ENCODE assay signal across 26 cellular contexts in the genomic region with DNA sequence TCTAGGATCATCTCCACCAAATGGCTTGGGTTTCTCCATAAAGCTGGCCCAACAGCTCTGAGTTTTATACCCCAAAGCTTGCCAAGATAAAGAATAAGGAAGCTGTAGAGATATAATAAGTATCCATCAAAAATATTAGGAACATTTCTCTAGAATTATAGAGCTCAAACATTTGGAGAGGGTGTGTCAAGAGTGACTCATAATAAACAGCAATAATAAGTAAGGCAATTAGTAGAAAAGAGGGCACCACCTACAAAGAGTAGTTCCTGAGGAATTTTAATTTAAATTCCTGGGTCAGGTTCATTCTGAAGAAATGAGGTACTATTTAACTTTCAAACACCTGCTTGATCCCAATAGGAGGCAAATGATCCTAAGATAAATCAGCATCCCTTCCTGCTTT. TPM values are rescaled to one million over a fixed set of nuclear protein-coding genes. Genes with fewer than 3 reads are reported as not detected.
DNase-seq lines count a peak whose midpoint lies in the region; ATAC-seq, FAIRE-seq and TF ChIP-seq lines count a peak whose summit lies in the region.
"Had no signal": no experiment of that assay in that cellular context is flagged by ENCODE, and none has a peak within 500 bp of the region (broad histone marks: within the 10 kb centered on the region; RNA-seq: fewer than 3 reads in every experiment).

No MANE protein-coding gene starts in this region.

- H2AFZ ChIP-seq in endothelial cell of umbilical vein (ENCODE audit: low read depth, low read length) = no peak overlapping the region
- H2AFZ ChIP-seq in keratinocyte (ENCODE audit: control insufficient read depth, low read length) = no peak overlapping the region

- POLR2A ChIA-PET in endothelial cell of umbilical vein (lab: Charles Lee) = no interaction called here

- ATAC-seq in GM21737 (IDR thresholded peaks at IDR 0.05; ENCODE audit: unreplicated experiment) = no peak
- no peak for ATAC-seq in stimulated activated naive CD8-positive, alpha-beta T cell treated with anti-CD3 and anti-CD28 coated beads, Interleukin-15, Interleukin-2, amounts not matched to agents 100 U/mL and 50 U/mL, for 24 hours
- ATAC-seq: A549 had no signal

- dilution Hi-C loops in endothelial cell of umbilical vein (cut with MboI; ENCODE audit: extremely low pct_ligation_motif_present, low sequenced_read_pairs) (no loop called here), keratinocyte (cut with MboI; ENCODE audit: extremely low pct_ligation_motif_present, low sequenced_read_pairs) (no loop called here)

- H3K4me1 ChIP-seq in endothelial cell of umbilical vein (ENCODE audit: control insufficient read depth, extremely low read depth, insufficient read depth, low read length) (peaks cover 10% of the 10 kb centered on the region), keratinocyte (ENCODE audit: control insufficient read depth, extremely low read depth, insufficient read depth, low read length) (peaks cover 22% of the 10 kb centered on the region)
- H3K4me1 ChIP-seq: A549; BE2C; BLaER1 treated with 17β-estradiol and CSF1 and Interleukin-3, amounts not matched to agents 10 nM and 100 nM; HAP-1 had no signal

- CTCF ChIA-PET in endothelial cell of umbilical vein (lab: Charles Lee) = interaction anchor here (1.2 to 1.7 kb wide), 4 partner anchors 34 to 170 kb away, joined by 3 to 6 read pairs (median 4); no protein-coding TSS in a partner anchor

- H3K4me3 ChIP-seq in endothelial cell of umbilical vein (replicated peaks in 1 of 3; ENCODE audit: insufficient read depth in 1 of 3, low read depth in 1 of 3, low read length in 3 of 3) (no peak overlapping the region), keratinocyte (ENCODE audit: control insufficient read depth in 2 of 3, extremely low read depth in 1 of 3, insufficient read depth in 2 of 3, low read depth in 1 of 3, low read length in 3 of 3) (no peak overlapping the region)
- H3K4me3 ChIP-seq: A549; BLaER1 treated with 17β-estradiol and CSF1 and Interleukin-3, amounts not matched to agents 10 nM and 100 nM; HAP-1 had no signal

- no peaks in the 10 kb centered on the region for H3K79me2 ChIP-seq in endothelial cell of umbilical vein (ENCODE audit: control insufficient read depth, insufficient read depth, low read length)
- peaks cover 8% of the 10 kb centered on the region for H3K79me2 ChIP-seq in keratinocyte (ENCODE audit: control insufficient read depth, insufficient read depth, low read length)

- BruUV-seq in endothelial cell of umbilical vein (replicated peaks; lab: Mats Ljungman, UMichigan) = no TSS peak

- H3K36me3 ChIP-seq in endothelial cell of umbilical vein (ENCODE audit: control insufficient read depth in 2 of 2, extremely low read depth in 1 of 2, insufficient read depth in 2 of 2, low read length in 2 of 2) (no peaks in the 10 kb centered on the region), keratinocyte (ENCODE audit: control insufficient read depth in 2 of 2, extremely low read depth in 1 of 2, insufficient read depth in 2 of 2, low read length in 2 of 2) (no peaks in the 10 kb centered on the region)
- H3K36me3 ChIP-seq: BE2C; BLaER1 treated with 17β-estradiol and CSF1 and Interleukin-3, amounts not matched to agents 10 nM and 100 nM; HAP-1 had no signal

- H4K20me1 ChIP-seq in endothelial cell of umbilical vein (replicated peaks; ENCODE audit: control insufficient read depth, extremely low read depth, insufficient read depth, low read length) (no peaks in the 10 kb centered on the region), keratinocyte (ENCODE audit: control insufficient read depth, extremely low read depth, insufficient read depth, low read length) (no peaks in the 10 kb centered on the region)
- H4K20me1 ChIP-seq: BLaER1 treated with 17β-estradiol and CSF1 and Interleukin-3, amounts not matched to agents 10 nM and 100 nM had no signal

- TF ChIP-seq POLR2A in endothelial cell of umbilical vein (IDR thresholded peaks at IDR 0.05; ENCODE audit: low read depth, low read length) = no peak

- TF ChIP-seq CTCF in endothelial cell of umbilical vein (IDR thresholded peaks at IDR 0.05; ENCODE audit: extremely low read depth in 1 of 2, insufficient read depth in 1 of 2, low read depth in 1 of 2, low read length in 2 of 2) (no peak), keratinocyte (optimal IDR thresholded peaks at IDR 0.05 in 1 of 3, IDR thresholded peaks at IDR 0.05 in 1 of 3, conservative IDR thresholded peaks at IDR 0.05 in 1 of 3; ENCODE audit: extremely low read depth in 1 of 3, insufficient read depth in 2 of 3, low read length in 3 of 3) (no peak)

- H3K27ac ChIP-seq in endothelial cell of umbilical vein (ENCODE audit: insufficient read depth, low read depth, low read length) (no peak overlapping the region), keratinocyte (ENCODE audit: control insufficient read depth, insufficient read depth, low read length) (no peak overlapping the region)
- H3K27ac ChIP-seq: 22Rv1; A549; BLaER1 treated with 17β-estradiol and CSF1 and Interleukin-3, amounts not matched to agents 10 nM and 100 nM had no signal

- DNase-seq in A172 (ENCODE audit: low spot score) (peak; percentile 40), endothelial cell of umbilical vein (ENCODE audit: low read depth, low spot score) (no peak), keratinocyte (ENCODE audit: low read depth, low spot score) (no peak)
- no peak for DNase-seq in activated T-cell treated with anti-CD3 and anti-CD28 coated beads, Interleukin-2, amount 50 U/mL, for 48 hours
- DNase-seq in stimulated activated naive CD8-positive, alpha-beta T cell treated with anti-CD3 and anti-CD28 coated beads, Interleukin-15, Interleukin-2, amounts not matched to agents 100 U/mL and 50 U/mL, for 24 hours = no peak
- DNase-seq: ACHN; AML-193; BE2C; CD4-positive, alpha-beta T cell; CD8-positive, alpha-beta memory T cell; DMS 273 treated with DMSO at 0.1 percent for 48 hours; DMS79 treated with DMSO at 0.1 percent for 48 hours; GF-D8; GOT3; HFFc6 had no signal

- H3K9me3 ChIP-seq in endothelial cell of umbilical vein (replicated peaks; ENCODE audit: control insufficient read depth, insufficient read depth, low read length) = no peaks in the 10 kb centered on the region
- H3K9me3 ChIP-seq in keratinocyte (ENCODE audit: control insufficient read depth, low read depth, low read length) = no peaks in the 10 kb centered on the region
- H3K9me3 ChIP-seq: BE2C, HAP-1 had no signal

- H3K27me3 ChIP-seq in endothelial cell of umbilical vein (ENCODE audit: control insufficient read depth in 2 of 2, insufficient read depth in 2 of 2, low read length in 2 of 2) (no peaks in the 10 kb centered on the region), keratinocyte (ENCODE audit: control insufficient read depth, extremely low read depth, insufficient read depth, low read length) (no peaks in the 10 kb centered on the region)
- H3K27me3 ChIP-seq: BE2C; BLaER1 treated with 17β-estradiol and CSF1 and Interleukin-3, amounts not matched to agents 10 nM and 100 nM had no signal

- intact Hi-C loops in endothelial cell of umbilical vein (cut with micrococcal nuclease) = no loop called here

- FAIRE-seq in endothelial cell of umbilical vein (lab: Jason Lieb, UNC) (no peak), keratinocyte (lab: Jason Lieb, UNC) (no peak)
- FAIRE-seq: A549, D721Med, GM12891, GM18507, H54 had no signal

- H3K9me1 ChIP-seq in endothelial cell of umbilical vein (replicated peaks; ENCODE audit: control insufficient read depth, extremely low read depth, insufficient read depth, low read length) = no peaks in the 10 kb centered on the region
- no peaks in the 10 kb centered on the region for H3K9me1 ChIP-seq in keratinocyte (ENCODE audit: control insufficient read depth, extremely low read depth, insufficient read depth, low read length)

- H3K9ac ChIP-seq in endothelial cell of umbilical vein (replicated peaks; ENCODE audit: extremely low read depth, insufficient read depth, low read length) (no peak overlapping the region), keratinocyte (ENCODE audit: control insufficient read depth, extremely low read depth, insufficient read depth, low read length) (no peak overlapping the region)
- H3K9ac ChIP-seq: BLaER1 treated with 17β-estradiol and CSF1 and Interleukin-3, amounts not matched to agents 10 nM and 100 nM had no signal

- H3K4me2 ChIP-seq in endothelial cell of umbilical vein (ENCODE audit: insufficient read depth, low read length) = no peak overlapping the region
- H3K4me2 ChIP-seq in keratinocyte (ENCODE audit: control insufficient read depth, extremely low read depth, insufficient read depth, low read depth, low read length) = peak overlapping the region; percentile 41
- H3K4me2 ChIP-seq: A549; BLaER1 treated with 17β-estradiol and CSF1 and Interleukin-3, amounts not matched to agents 10 nM and 100 nM had no signal

TF ChIP-seq in endothelial cell of umbilical vein, 7 proteins besides CTCF, POLR2A, EP300 and RAD21:
- TF ChIP-seq JUN (IDR thresholded peaks at IDR 0.05; ENCODE audit: borderline replicate concordance, insufficient read depth, insufficient read length, low read depth) (peak; percentile 4), EZH2 (IDR thresholded peaks at IDR 0.05; ENCODE audit: borderline replicate concordance, low read depth, low read length, severe bottlenecking) (no peak)

RNA-seq across cellular contexts. Expression of gene NCKAP5, which starts 41.4 kb away (rescaled TPM):
- total RNA-seq in A172 (2014; rRNA removed; shearing (Covaris generic)) = 0.07 and 3.7 TPM in 2 replicates
- total RNA-seq in endothelial cell of umbilical vein = 3.0 and 3.3 TPM in 2 replicates
- polyA plus RNA-seq in endothelial cell of umbilical vein = 0.46 and 0.47 TPM in 2 replicates
- polyA plus RNA-seq in endothelial cell of umbilical vein (2011; cell fraction: cytosol; rRNA removed) = 0.30 and 0.38 TPM in 2 replicates
- 1.2 and 1.3 TPM in 2 replicates for polyA plus RNA-seq in endothelial cell of umbilical vein (2011; cell fraction: nucleus; rRNA removed)
- polyA plus RNA-seq in endothelial cell of umbilical vein (2012) = 0.50 and 0.58 TPM in 2 replicates
- polyA minus RNA-seq in endothelial cell of umbilical vein = 1.7 and 2.2 TPM in 2 replicates
- 3.6 TPM for polyA minus RNA-seq in endothelial cell of umbilical vein (2011; cell fraction: cytosol; rRNA and poly(A)+ RNA removed)
- polyA minus RNA-seq in endothelial cell of umbilical vein (2011; cell fraction: nucleus; rRNA and poly(A)+ RNA removed) = 5.3 and 5.7 TPM in 2 replicates
- 3.0 to 3.6 TPM (median 3.1 TPM) in 3 replicates for polyA plus RNA-seq in keratinocyte
- 11.4 TPM for polyA plus RNA-seq in keratinocyte (2011; ENCODE audit: low read depth)
- polyA plus RNA-seq in keratinocyte (2011; cell fraction: cytosol; rRNA removed) = 1.7 and 2.7 TPM in 2 replicates
- polyA plus RNA-seq in keratinocyte (2011; cell fraction: nucleus; rRNA removed) = 5.8 and 6.9 TPM in 2 replicates
- 2.2 and 2.7 TPM in 2 replicates for polyA plus RNA-seq in keratinocyte (2012; ENCODE audit: low replicate concordance)
- 2.2 to 13.1 TPM (median 5.4 TPM) in 3 replicates for polyA minus RNA-seq in keratinocyte
- 2.3 TPM for polyA minus RNA-seq in keratinocyte (2011; cell fraction: cytosol; rRNA and poly(A)+ RNA removed)
- 11.5 and 25.8 TPM in 2 replicates for polyA minus RNA-seq in keratinocyte (2011; cell fraction: nucleus; rRNA and poly(A)+ RNA removed)
- total RNA-seq: CD4-positive, alpha-beta T cell; CD8-positive, alpha-beta memory T cell; G401 had no signal
- polyA plus RNA-seq: CD14-positive monocyte; CD8-positive, alpha-beta memory T cell had no signal
